In the genomic region with DNA sequence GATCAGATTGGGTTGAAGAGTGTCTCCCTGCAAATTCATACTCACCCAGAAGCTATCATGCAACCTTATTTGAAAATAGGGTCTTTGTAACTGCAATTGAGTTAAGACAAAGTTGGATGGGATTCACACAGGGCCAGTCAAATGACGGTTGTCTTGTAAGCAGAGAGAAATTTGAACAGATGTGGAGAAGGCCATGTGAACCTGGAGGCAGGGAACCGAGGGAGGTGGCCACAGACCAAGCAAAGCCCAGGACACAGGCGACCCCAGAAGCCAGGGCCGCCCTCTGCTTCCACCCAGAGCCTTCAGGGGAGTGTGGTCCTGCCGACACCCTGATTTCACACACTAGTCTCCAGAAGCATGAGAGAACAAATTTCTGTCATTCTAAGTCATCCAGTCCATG, we compare ENCODE assay signal across 23 cellular contexts.
DNase-seq lines count a peak whose midpoint lies in the region; ATAC-seq and TF ChIP-seq lines count a peak whose summit lies in the region.
"Had no signal": no experiment of that assay in that cellular context is flagged by ENCODE, and none has a peak within 500 bp of the region (broad histone marks: within the 10 kb centered on the region; RNA-seq: fewer than 3 reads in every experiment).

No MANE protein-coding gene starts in this region.

- H3K27me3 ChIP-seq in gastroesophageal sphincter = no peaks in the 10 kb centered on the region
- H3K27me3 ChIP-seq in smooth muscle cell (ENCODE audit: low read depth) = no peaks in the 10 kb centered on the region
- no peaks in the 10 kb centered on the region for H3K27me3 ChIP-seq in tibial nerve
- H3K27me3 ChIP-seq: adrenal gland, breast epithelium, heart right ventricle, Peyer's patch had no signal

- H3K4me2 ChIP-seq in smooth muscle cell = peak overlapping the region; percentile 81

- no peaks in the 10 kb centered on the region for H3K79me2 ChIP-seq in smooth muscle cell (ENCODE audit: low read depth)

- H3K9ac ChIP-seq in smooth muscle cell (ENCODE audit: low read depth) = peak overlapping the region; percentile 83

- peak overlapping the region; percentile 95 for H3K27ac Mint-ChIP-seq in activated T-cell treated with anti-CD3 and anti-CD28 coated beads, Interleukin-2, amount 50 U/mL, for 24 hours
- H3K27ac Mint-ChIP-seq in T-helper 17 cell = peak overlapping the region; percentile 72

- H3K4me1 Mint-ChIP-seq in activated T-cell treated with anti-CD3 and anti-CD28 coated beads, Interleukin-2, amount 50 U/mL, for 24 hours (ENCODE audit: low read depth) = peaks cover 81% of the 10 kb centered on the region
- H3K4me1 Mint-ChIP-seq in T-helper 17 cell = peaks cover 28% of the 10 kb centered on the region

- TF ChIP-seq CTCF in gastroesophageal sphincter (IDR thresholded peaks at IDR 0.05) = no peak
- TF ChIP-seq CTCF in smooth muscle cell (IDR thresholded peaks at IDR 0.05; ENCODE audit: borderline replicate concordance, insufficient read depth, poor library complexity, severe bottlenecking) = no peak
- no peak for TF ChIP-seq CTCF in tibial nerve (IDR thresholded peaks at IDR 0.05)

- no peak for TF ChIP-seq POLR2A in gastroesophageal sphincter (IDR thresholded peaks at IDR 0.05)
- no peak for TF ChIP-seq POLR2A in tibial nerve (IDR thresholded peaks at IDR 0.05)

- no peak for DNase-seq in activated T-cell treated with anti-CD3 and anti-CD28 coated beads, Interleukin-2, amount 50 U/mL, for 24 hours
- DNase-seq in activated T-cell treated with anti-CD3 and anti-CD28 coated beads, Interleukin-2, amount 50 U/mL, for 48 hours = no peak
- DNase-seq in T-helper 17 cell (no peak), smooth muscle cell (lab: John Stamatoyannopoulos, UW; ENCODE audit: unreplicated experiment) (no peak), NCI-H82 (lab: John Stamatoyannopoulos, UW) (no peak), tibial nerve (ENCODE audit: low spot score in 2 of 2) (no peak)
- DNase-seq: ACHN, GDM1, heart right ventricle, left ventricle myocardium inferior, NCI-H1105 treated with DMSO at 0.1 percent for 48 hours, NCI-H2081 treated with DMSO at 0.1 percent for 48 hours, NCI-H510A treated with DMSO at 0.1 percent for 48 hours, Peyer's patch, retina had no signal

- peak overlapping the region; percentile 53 for H3K4me3 Mint-ChIP-seq in activated T-cell treated with anti-CD3 and anti-CD28 coated beads, Interleukin-2, amount 50 U/mL, for 24 hours
- no peak overlapping the region for H3K4me3 Mint-ChIP-seq in T-helper 17 cell

- H3F3A ChIP-seq in smooth muscle cell (ENCODE audit: low read depth) = peaks cover 5% of the 10 kb centered on the region

- no peaks in the 10 kb centered on the region for H4K20me1 ChIP-seq in smooth muscle cell (ENCODE audit: low read depth)

- no peaks in the 10 kb centered on the region for H3K27me3 Mint-ChIP-seq in activated T-cell treated with anti-CD3 and anti-CD28 coated beads, Interleukin-2, amount 50 U/mL, for 24 hours
- H3K27me3 Mint-ChIP-seq in T-helper 17 cell = no peaks in the 10 kb centered on the region

- 56 to 77% methylated on average over 2 to 3 of the region's 5 CpGs for WGBS in gastroesophageal sphincter (ENCODE audit: low coverage in 1 of 2), 2 donors
- WGBS in smooth muscle cell (ENCODE audit: low lambda C conversion rate) = 78% methylated on average over 5 of the region's 5 CpGs
- 81 to 84% methylated on average over 5 of the region's 5 CpGs for WGBS in tibial nerve, 2 donors

- ATAC-seq in T-helper 17 cell (no peak), gastroesophageal sphincter (no peak), HG02885 (IDR thresholded peaks at IDR 0.05; ENCODE audit: poor library complexity, unreplicated experiment) (no peak)

- H3K36me3 Mint-ChIP-seq in activated T-cell treated with anti-CD3 and anti-CD28 coated beads, Interleukin-2, amount 50 U/mL, for 24 hours (ENCODE audit: low read depth) = peaks cover 66% of the 10 kb centered on the region
- H3K36me3 Mint-ChIP-seq in T-helper 17 cell (ENCODE audit: low read depth) = no peaks in the 10 kb centered on the region

- peaks cover 6% of the 10 kb centered on the region for H3K9me3 Mint-ChIP-seq in activated T-cell treated with anti-CD3 and anti-CD28 coated beads, Interleukin-2, amount 50 U/mL, for 24 hours

- peak overlapping the region in 3 of 4 donors; percentile 51 to 66 (median 66) for H3K27ac ChIP-seq in gastroesophageal sphincter
- peak overlapping the region; percentile 89 for H3K27ac ChIP-seq in smooth muscle cell (ENCODE audit: low read depth)
- no peak overlapping the region for H3K27ac ChIP-seq in tibial nerve
- H3K27ac ChIP-seq: adrenal gland, C4-2B, coronary artery, HL-60, left ventricle myocardium inferior, Peyer's patch had no signal

- TF ChIP-seq EP300 in gastroesophageal sphincter (IDR thresholded peaks at IDR 0.05) (no peak), tibial nerve (IDR thresholded peaks at IDR 0.05) (no peak)

- no peak overlapping the region for H2AFZ ChIP-seq in smooth muscle cell (ENCODE audit: low read depth)

- H3K9me3 ChIP-seq in T-helper 17 cell (ENCODE audit: control insufficient read depth, low read length, poor library complexity, severe bottlenecking) (no peaks in the 10 kb centered on the region), gastroesophageal sphincter (no peaks in the 10 kb centered on the region), smooth muscle cell (replicated peaks; ENCODE audit: low read depth) (no peaks in the 10 kb centered on the region), tibial nerve (no peaks in the 10 kb centered on the region)
- H3K9me3 ChIP-seq: adrenal gland, breast epithelium, heart right ventricle, left ventricle myocardium inferior, mucosa of descending colon, Peyer's patch had no signal

- H3K4me1 ChIP-seq in gastroesophageal sphincter (peaks cover 0 to 29% (median 5%) of the 10 kb centered on the region in 3 donors), smooth muscle cell (ENCODE audit: low read depth) (no peaks in the 10 kb centered on the region), tibial nerve (peaks cover 0 to 11% (median 0%) of the 10 kb centered on the region in 4 donors)
- H3K4me1 ChIP-seq: breast epithelium had no signal

- H3K36me3 ChIP-seq in gastroesophageal sphincter = peaks cover 0 to 3% of the 10 kb centered on the region in 2 donors
- no peaks in the 10 kb centered on the region for H3K36me3 ChIP-seq in smooth muscle cell (ENCODE audit: low read depth)
- peaks cover 0 to 9% (median 3%) of the 10 kb centered on the region in 3 donors for H3K36me3 ChIP-seq in tibial nerve
- H3K36me3 ChIP-seq: breast epithelium, left ventricle myocardium inferior, Peyer's patch had no signal

- H3K4me3 ChIP-seq in gastroesophageal sphincter (no peak overlapping the region), smooth muscle cell (no peak overlapping the region), tibial nerve (no peak overlapping the region)
- H3K4me3 ChIP-seq: adrenal gland, breast epithelium, coronary artery, heart right ventricle, left ventricle myocardium inferior, mucosa of descending colon, Peyer's patch had no signal

Comparison
In these comparisons a context has a peak if more than half of its experiments do, and no peak if none do; other contexts are left out.
1. H3K27ac ChIP-seq: peak in gastroesophageal sphincter (3 of 4) and smooth muscle cell (single experiment); none in tibial nerve (0 of 4).